In the genomic region with DNA sequence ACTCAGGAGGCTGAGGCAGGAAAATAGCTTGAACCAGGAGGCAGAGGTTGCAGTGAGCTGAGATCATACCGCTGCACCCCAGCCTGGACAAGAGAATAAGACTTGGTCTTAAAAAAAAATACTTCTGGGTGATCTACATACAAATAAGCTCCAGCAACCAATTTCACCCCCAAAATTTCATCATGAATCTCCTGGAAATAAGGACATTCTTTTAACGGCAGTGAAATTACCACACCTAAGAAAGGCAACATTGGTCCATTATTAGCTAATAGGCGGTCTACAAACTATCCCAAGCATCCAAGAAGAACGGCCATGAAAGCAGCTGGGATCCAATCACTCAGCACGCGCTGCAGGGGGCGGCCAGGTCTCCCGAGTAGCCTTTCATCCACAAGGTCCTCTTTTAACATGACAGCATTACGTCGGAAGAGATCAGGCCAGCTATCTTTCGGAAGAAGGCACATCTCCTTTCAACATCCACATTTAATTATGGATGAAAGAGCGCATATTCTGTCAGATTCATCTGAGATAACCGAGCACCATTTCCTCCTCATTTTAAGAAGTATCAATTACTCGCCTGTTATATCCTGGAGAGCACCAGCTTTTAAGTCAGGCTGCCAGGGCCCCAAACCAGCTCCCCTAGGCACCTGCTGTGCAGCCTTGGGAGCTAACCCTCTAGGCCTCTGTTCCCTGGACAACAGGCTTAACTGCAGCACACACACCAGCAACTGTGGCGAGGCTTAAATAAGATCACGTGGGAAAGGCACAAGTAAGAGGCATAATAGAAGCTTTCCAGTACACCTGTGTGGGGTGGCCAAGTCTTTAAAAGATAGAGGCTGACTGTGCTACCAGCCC, we compare ENCODE assay signal across 16 cellular contexts. TPM values are rescaled to one million over a fixed set of nuclear protein-coding genes. Genes with fewer than 3 reads are reported as not detected.
DNase-seq lines count a peak whose midpoint lies in the region; ATAC-seq and TF ChIP-seq lines count a peak whose summit lies in the region.
"Had no signal": no experiment of that assay in that cellular context is flagged by ENCODE, and none has a peak within 500 bp of the region (broad histone marks: within the 10 kb centered on the region; RNA-seq: fewer than 3 reads in every experiment).

No MANE protein-coding gene starts in this region.

- no peak overlapping the region for H3K4me2 ChIP-seq in trophoblast cell (ENCODE audit: low read length)

- no peak overlapping the region for H2BK12ac ChIP-seq in trophoblast cell (ENCODE audit: low read length)

- peak overlapping the region; percentile 17 for H3K27ac ChIP-seq in HUES48 (ENCODE audit: low read depth, low read length)
- H3K27ac ChIP-seq in trophoblast cell (ENCODE audit: low read depth, low read length) = no peak overlapping the region
- H3K27ac ChIP-seq: colonic mucosa had no signal

- no peak overlapping the region for H3K23ac ChIP-seq in trophoblast cell (ENCODE audit: low read length)

- no peak overlapping the region for H2AK5ac ChIP-seq in trophoblast cell (ENCODE audit: low read length)

- no peak overlapping the region for H4K12ac ChIP-seq in trophoblast cell (ENCODE audit: low read depth, low read length)

- H3K9me3 ChIP-seq in HUES48 (ENCODE audit: control insufficient read depth, insufficient read depth, low read length) = no peaks in the 10 kb centered on the region
- no peaks in the 10 kb centered on the region for H3K9me3 ChIP-seq in trophoblast cell (ENCODE audit: insufficient read depth, low read depth, low read length)
- no peaks in the 10 kb centered on the region for H3K9me3 ChIP-seq in T-helper 17 cell (ENCODE audit: control insufficient read depth, low read length, poor library complexity, severe bottlenecking)
- H3K9me3 ChIP-seq: colonic mucosa had no signal

- H3K9me3 Mint-ChIP-seq in central memory CD8-positive, alpha-beta T cell = no peaks in the 10 kb centered on the region
- no peaks in the 10 kb centered on the region for H3K9me3 Mint-ChIP-seq in type B pancreatic cell
- H3K9me3 Mint-ChIP-seq in activated naive CD4-positive, alpha-beta T cell treated with anti-CD3 and anti-CD28 coated beads, Interleukin-2, amount 10 ng/mL, durations not matched to agents 7 days and 5 days = no peaks in the 10 kb centered on the region
- H3K9me3 Mint-ChIP-seq: activated CD4-positive, alpha-beta T cell treated with anti-CD3 and anti-CD28 coated beads, Interleukin-2, amount 10 ng/mL, durations not matched to agents 7 days and 5 days; CD4-positive, CD25-positive, alpha-beta regulatory T cell had no signal

- H3K9ac ChIP-seq in HUES48 (ENCODE audit: low read depth, low read length) (no peak overlapping the region), trophoblast cell (ENCODE audit: low read length) (no peak overlapping the region)

- TF ChIP-seq CTCF in type B pancreatic cell (conservative IDR thresholded peaks at IDR 0.05) = no peak

- peak overlapping the region; percentile 20 for H3K4me3 Mint-ChIP-seq in central memory CD8-positive, alpha-beta T cell
- H3K4me3 Mint-ChIP-seq in type B pancreatic cell (no peak overlapping the region), T-helper 17 cell (no peak overlapping the region)
- no peak overlapping the region for H3K4me3 Mint-ChIP-seq in activated naive CD4-positive, alpha-beta T cell treated with anti-CD3 and anti-CD28 coated beads, Interleukin-2, amount 10 ng/mL, durations not matched to agents 7 days and 5 days
- H3K4me3 Mint-ChIP-seq: activated CD4-positive, alpha-beta T cell treated with anti-CD3 and anti-CD28 coated beads, Interleukin-2, amount 10 ng/mL, durations not matched to agents 7 days and 5 days had no signal

- peaks cover 15% of the 10 kb centered on the region for H3K36me3 Mint-ChIP-seq in central memory CD8-positive, alpha-beta T cell (ENCODE audit: insufficient read depth)
- H3K36me3 Mint-ChIP-seq in type B pancreatic cell (peaks cover 19% of the 10 kb centered on the region), T-helper 17 cell (ENCODE audit: low read depth) (no peaks in the 10 kb centered on the region)
- H3K36me3 Mint-ChIP-seq in activated naive CD4-positive, alpha-beta T cell treated with anti-CD3 and anti-CD28 coated beads, Interleukin-2, amount 10 ng/mL, durations not matched to agents 7 days and 5 days = peaks cover 21% of the 10 kb centered on the region

- no peaks in the 10 kb centered on the region for H3K27me3 Mint-ChIP-seq in central memory CD8-positive, alpha-beta T cell
- no peaks in the 10 kb centered on the region for H3K27me3 Mint-ChIP-seq in type B pancreatic cell
- no peaks in the 10 kb centered on the region for H3K27me3 Mint-ChIP-seq in activated naive CD4-positive, alpha-beta T cell treated with anti-CD3 and anti-CD28 coated beads, Interleukin-2, amount 10 ng/mL, durations not matched to agents 7 days and 5 days
- H3K27me3 Mint-ChIP-seq in T-helper 17 cell = no peaks in the 10 kb centered on the region
- H3K27me3 Mint-ChIP-seq: activated CD4-positive, alpha-beta T cell treated with anti-CD3 and anti-CD28 coated beads, Interleukin-2, amount 10 ng/mL, durations not matched to agents 7 days and 5 days; CD4-positive, CD25-positive, alpha-beta regulatory T cell had no signal

- H3K4me1 ChIP-seq in HUES48 (ENCODE audit: control insufficient read depth, insufficient read depth, low read length) (peaks cover 25% of the 10 kb centered on the region), trophoblast cell (ENCODE audit: control insufficient read depth in 1 of 2, insufficient read depth in 2 of 2, low read length in 2 of 2) (peaks cover 2 to 17% of the 10 kb centered on the region in 2 experiments)

- H4K91ac ChIP-seq in trophoblast cell (ENCODE audit: low read depth, low read length) = no peak overlapping the region

- WGBS in trophoblast cell (ENCODE audit: extremely low coverage, insufficient coverage, insufficient read length) = no CpG with 5 or more reads among the region's 16 CpGs

- H3K18ac ChIP-seq in trophoblast cell (ENCODE audit: low read length) = no peak overlapping the region

- no peak for ATAC-seq in central memory CD8-positive, alpha-beta T cell (replicated peaks; ENCODE audit: extremely low read depth, poor library complexity, severe bottlenecking)
- no peak for ATAC-seq in HG02759 (IDR thresholded peaks at IDR 0.05; ENCODE audit: unreplicated experiment)
- no peak for ATAC-seq in T-helper 17 cell
- ATAC-seq: HCT116, left lobe of liver had no signal

- peak; percentile 49 for DNase-seq in COLO668 (lab: John Stamatoyannopoulos, UW; ENCODE audit: unreplicated experiment)
- no peak for DNase-seq in central memory CD8-positive, alpha-beta T cell (ENCODE audit: low spot score in 2 of 2)
- DNase-seq in trophoblast cell = no peak
- DNase-seq in type B pancreatic cell (ENCODE audit: extremely low spot score, unreplicated experiment) = no peak
- no peak for DNase-seq in activated naive CD4-positive, alpha-beta T cell treated with anti-CD3 and anti-CD28 coated beads, Interleukin-2, amount 10 ng/mL, durations not matched to agents 7 days and 5 days
- DNase-seq in T-helper 17 cell = no peak
- DNase-seq: activated CD4-positive, alpha-beta T cell treated with anti-CD3 and anti-CD28 coated beads, Interleukin-2, amount 10 ng/mL, durations not matched to agents 7 days and 5 days; activated naive CD4-positive, alpha-beta T cell treated with Interleukin-2 at 50 U/mL for 16 hours; CD4-positive, CD25-positive, alpha-beta regulatory T cell; colonic mucosa; NCI-H524 treated with DMSO at 0.1 percent for 48 hours had no signal

- peak overlapping the region; percentile 75 for H3K27ac Mint-ChIP-seq in central memory CD8-positive, alpha-beta T cell (ENCODE audit: low read depth)
- H3K27ac Mint-ChIP-seq in type B pancreatic cell (no peak overlapping the region), T-helper 17 cell (no peak overlapping the region)
- no peak overlapping the region for H3K27ac Mint-ChIP-seq in activated naive CD4-positive, alpha-beta T cell treated with anti-CD3 and anti-CD28 coated beads, Interleukin-2, amount 10 ng/mL, durations not matched to agents 7 days and 5 days
- H3K27ac Mint-ChIP-seq: activated CD4-positive, alpha-beta T cell treated with anti-CD3 and anti-CD28 coated beads, Interleukin-2, amount 10 ng/mL, durations not matched to agents 7 days and 5 days had no signal

- peak overlapping the region; percentile 49 for H3K4ac ChIP-seq in trophoblast cell (ENCODE audit: low read depth, low read length)

- no peak overlapping the region for H2BK5ac ChIP-seq in trophoblast cell (ENCODE audit: low read depth, low read length, poor library complexity)

- CTCF ChIA-PET in activated naive CD4-positive, alpha-beta T cell treated with anti-CD3 and anti-CD28 coated beads, Interleukin-2, amount 10 ng/mL, durations not matched to agents 7 days and 5 days (lab: Charles Lee) = no interaction called here

- peaks cover 19% of the 10 kb centered on the region for H3K36me3 ChIP-seq in HUES48 (ENCODE audit: control insufficient read depth, insufficient read depth, low read length)
- H3K36me3 ChIP-seq in trophoblast cell (ENCODE audit: control insufficient read depth in 1 of 2, insufficient read depth in 2 of 2, low read length in 2 of 2) = peaks cover 6 to 13% of the 10 kb centered on the region in 2 experiments
- H3K36me3 ChIP-seq: colonic mucosa had no signal

- no peak overlapping the region for H4K8ac ChIP-seq in trophoblast cell (ENCODE audit: low read depth, low read length)

- no peak overlapping the region for H2BK120ac ChIP-seq in trophoblast cell (ENCODE audit: insufficient read depth, low read length, poor library complexity)

- H3K14ac ChIP-seq in trophoblast cell (ENCODE audit: low read length) = no peak overlapping the region

- peaks cover 22% of the 10 kb centered on the region for H3K79me2 ChIP-seq in trophoblast cell (ENCODE audit: control insufficient read depth, insufficient read depth, low read length, poor library complexity)

- H3K4me3 ChIP-seq in HUES48 (ENCODE audit: low read depth, low read length) = no peak overlapping the region
- no peak overlapping the region for H3K4me3 ChIP-seq in trophoblast cell (ENCODE audit: low read depth, low read length)
- H3K4me3 ChIP-seq: colonic mucosa had no signal

- H2AFZ ChIP-seq in trophoblast cell (ENCODE audit: insufficient read depth, low read length, poor library complexity) = no peak overlapping the region

- H3K27me3 ChIP-seq in HUES48 (ENCODE audit: control insufficient read depth, insufficient read depth, low read length) (no peaks in the 10 kb centered on the region), trophoblast cell (ENCODE audit: insufficient read depth, low read length) (no peaks in the 10 kb centered on the region)
- H3K27me3 ChIP-seq: colonic mucosa had no signal

- peaks cover 58% of the 10 kb centered on the region for H3K4me1 Mint-ChIP-seq in central memory CD8-positive, alpha-beta T cell
- H3K4me1 Mint-ChIP-seq in type B pancreatic cell (ENCODE audit: unreplicated experiment) = peaks cover 46% of the 10 kb centered on the region
- H3K4me1 Mint-ChIP-seq in activated naive CD4-positive, alpha-beta T cell treated with anti-CD3 and anti-CD28 coated beads, Interleukin-2, amount 10 ng/mL, durations not matched to agents 7 days and 5 days = peaks cover 56% of the 10 kb centered on the region
- peaks cover 37% of the 10 kb centered on the region for H3K4me1 Mint-ChIP-seq in T-helper 17 cell

- peaks cover 10% of the 10 kb centered on the region for H3K79me1 ChIP-seq in trophoblast cell (ENCODE audit: low read length)

RNA-seq across cellular contexts. Expression of gene SLC15A4, which starts 4.2 kb away (rescaled TPM):
- 13.3 and 13.4 TPM in 2 replicates for polyA plus RNA-seq in trophoblast cell (2013)
- total RNA-seq in type B pancreatic cell (ENCODE audit: low replicate concordance) = 24.6 and 28.8 TPM in 2 replicates
- 10 to 100 TPM; 15.5 to 17.2 TPM for total RNA-seq in T-helper 17 cell

RNA-seq across cellular contexts. Expression of gene GLT1D1, which starts 33.8 kb away (rescaled TPM):
- polyA plus RNA-seq in trophoblast cell (2013) = 0.08 and 0.10 TPM in 2 replicates
- 2.5 and 2.6 TPM in 2 replicates for total RNA-seq in type B pancreatic cell (ENCODE audit: low replicate concordance)
- total RNA-seq in T-helper 17 cell = 1 to 10 TPM in 1 of 2 donors, under 1 TPM in 1; 0.10 to 1.2 TPM
- total RNA-seq: CD4-positive, CD25-positive, alpha-beta regulatory T cell; pulmonary artery endothelial cell had no signal
